19 cellular contexts compared by ENCODE assay signal in genomic region chr3:173009410-173009809, GRCh38.
DNase-seq lines count a peak whose midpoint lies in the region; ATAC-seq and TF ChIP-seq lines count a peak whose summit lies in the region.
"Had no signal": no experiment of that assay in that cellular context is flagged by ENCODE, and none has a peak within 500 bp of the region (broad histone marks: within the 10 kb centered on the region; RNA-seq: fewer than 3 reads in every experiment).

No MANE protein-coding gene starts in this region.

- H3K4me3 ChIP-seq in GM23338, result no peak overlapping the region
- no peak overlapping the region for H3K4me3 ChIP-seq in neuronal stem cell (ENCODE audit: low read length in 2 of 2)
- H3K4me3 ChIP-seq: BLaER1 treated with 17β-estradiol and CSF1 and Interleukin-3, amounts not matched to agents 10 nM and 100 nM; GM23248; Peyer's patch had no signal

- H3K27ac ChIP-seq in GM23338 (ENCODE audit: low read depth), result no peak overlapping the region
- no peak overlapping the region for H3K27ac ChIP-seq in neuronal stem cell (replicated peaks; ENCODE audit: low read length)
- H3K27ac ChIP-seq: 22Rv1; BLaER1 treated with 17β-estradiol and CSF1 and Interleukin-3, amounts not matched to agents 10 nM and 100 nM; GM23248; KMS-11; Peyer's patch had no signal

- no peaks in the 10 kb centered on the region for H3K27me3 ChIP-seq in GM23338 (ENCODE audit: insufficient read depth)
- H3K27me3 ChIP-seq in neuronal stem cell (ENCODE audit: control insufficient read depth in 3 of 3, insufficient read depth in 3 of 3, low read depth in 1 of 3, low read length in 3 of 3), result no peaks in the 10 kb centered on the region
- H3K27me3 ChIP-seq: BLaER1 treated with 17β-estradiol and CSF1 and Interleukin-3, amounts not matched to agents 10 nM and 100 nM; Peyer's patch had no signal

- TF ChIP-seq CTCF in GM23338 (conservative IDR thresholded peaks at IDR 0.05; ENCODE audit: low read depth in 2 of 2), result peak in 1 of 2 experiments; percentile 36; a peak in 2 of 4 replicates
- no peak for TF ChIP-seq CTCF in WTC11 (IDR thresholded peaks at IDR 0.05)

- peak; percentile 33 for DNase-seq in NCI-H2029 treated with DMSO at 0.1 percent for 48 hours (lab: John Stamatoyannopoulos, UW)
- no peak for DNase-seq in NCI-H2029 (lab: John Stamatoyannopoulos, UW)
- DNase-seq in GM23338 (ENCODE audit: low spot score), result no peak
- no peak for DNase-seq in WTC11 (ENCODE audit: low spot score)
- no peak for DNase-seq in neuronal stem cell (ENCODE audit: low spot score)
- DNase-seq in NAMALWA (ENCODE audit: low spot score), result no peak
- DNase-seq in T-helper 9 cell, result no peak
- DNase-seq in inferior parietal cortex (ENCODE audit: extremely low spot score), result no peak
- DNase-seq: DMS79 treated with DMSO at 0.1 percent for 48 hours, GF-D8, GM23248, NCI-H1694 treated with DMSO at 0.1 percent for 48 hours, NCI-H69, SIG-M5, T-helper 2 cell had no signal

- H3K9me2 ChIP-seq in GM23338 (ENCODE audit: insufficient read depth), result no peaks in the 10 kb centered on the region

- no peak overlapping the region for H3K23ac ChIP-seq in neuronal stem cell (ENCODE audit: low read depth, low read length, poor library complexity)

- H2AFZ ChIP-seq in GM23338, result peak overlapping the region; percentile 89; the same call in 1 of the 2 replicates
- no peak overlapping the region for H2AFZ ChIP-seq in neuronal stem cell (ENCODE audit: low read length)
- H2AFZ ChIP-seq: GM23248 had no signal

- no peaks in the 10 kb centered on the region for H3F3A ChIP-seq in GM23338 (replicated peaks; ENCODE audit: low read depth)

- H3K4me1 ChIP-seq in GM23338 (ENCODE audit: insufficient read depth), result no peaks in the 10 kb centered on the region
- H3K4me1 ChIP-seq in neuronal stem cell (ENCODE audit: control insufficient read depth in 2 of 2, insufficient read depth in 1 of 2, low read depth in 1 of 2, low read length in 2 of 2), result no peaks in the 10 kb centered on the region
- H3K4me1 ChIP-seq: BLaER1 treated with 17β-estradiol and CSF1 and Interleukin-3, amounts not matched to agents 10 nM and 100 nM; Peyer's patch had no signal

- H3K4me1 Mint-ChIP-seq in GM23338 (peaks cover 5% of the 10 kb centered on the region), WTC11 (peaks cover 12% of the 10 kb centered on the region)

- CTCF ChIA-PET in WTC11 (lab: Charles Lee), result interaction anchor here (1.0 to 1.1 kb wide), 2 partner anchors 35 to 386 kb away, joined by 3 read pairs; no protein-coding TSS in a partner anchor

- no peak overlapping the region for H3K4me2 ChIP-seq in GM23338
- no peak overlapping the region for H3K4me2 ChIP-seq in neuronal stem cell (ENCODE audit: insufficient read depth, low read length, poor library complexity, severe bottlenecking)
- H3K4me2 ChIP-seq: BLaER1 treated with 17β-estradiol and CSF1 and Interleukin-3, amounts not matched to agents 10 nM and 100 nM; KMS-11 had no signal

- H3K9me3 ChIP-seq in neuronal stem cell (replicated peaks in 1 of 2; ENCODE audit: control insufficient read depth in 2 of 2, insufficient read depth in 1 of 2, low read depth in 1 of 2, low read length in 2 of 2), result peaks cover 0 to 1% of the 10 kb centered on the region in 2 donors
- H3K9me3 ChIP-seq: Peyer's patch had no signal

- no peak overlapping the region for H2AK5ac ChIP-seq in neuronal stem cell (ENCODE audit: low read depth, low read length)

- H3K27me3 Mint-ChIP-seq in GM23338 (ENCODE audit: insufficient read depth, low read depth, poor library complexity) (peaks cover 3% of the 10 kb centered on the region), WTC11 (ENCODE audit: low read depth) (no peaks in the 10 kb centered on the region)

- no peak overlapping the region for H4K91ac ChIP-seq in neuronal stem cell (ENCODE audit: low read depth, low read length, poor library complexity)

- POLR2A ChIA-PET in WTC11 (lab: Charles Lee), result no interaction called here

- H3K4me3 Mint-ChIP-seq in GM23338 (no peak overlapping the region), WTC11 (no peak overlapping the region)

- H2BK15ac ChIP-seq in neuronal stem cell (ENCODE audit: low read length), result no peak overlapping the region

- H2BK5ac ChIP-seq in neuronal stem cell (ENCODE audit: low read length), result no peak overlapping the region

- no peaks in the 10 kb centered on the region for H3K79me1 ChIP-seq in neuronal stem cell (ENCODE audit: low read depth, low read length)

- WGBS in neuronal stem cell (ENCODE audit: extremely low coverage in 2 of 2, insufficient read length in 2 of 2, insufficient replicate concordance in 1 of 2), 2 donors, result no CpG with 5 or more reads among the region's 6 CpGs

- H4K8ac ChIP-seq in neuronal stem cell (ENCODE audit: low read depth, low read length), result no peak overlapping the region

- no peaks in the 10 kb centered on the region for H4K20me1 ChIP-seq in GM23338 (replicated peaks; ENCODE audit: insufficient read depth)
- H4K20me1 ChIP-seq: BLaER1 treated with 17β-estradiol and CSF1 and Interleukin-3, amounts not matched to agents 10 nM and 100 nM had no signal

- ATAC-seq in GM23338 (peak; percentile 39; the same call in 1 of the 3 replicates), WTC11 (peak; percentile 74)

- no peak overlapping the region for H2BK12ac ChIP-seq in neuronal stem cell (ENCODE audit: low read length)

- peak overlapping the region; percentile 64 for H3K18ac ChIP-seq in neuronal stem cell (ENCODE audit: low read length)

- no peak overlapping the region for H3K9ac ChIP-seq in neuronal stem cell (ENCODE audit: low read depth, low read length, poor library complexity)
- H3K9ac ChIP-seq: BLaER1 treated with 17β-estradiol and CSF1 and Interleukin-3, amounts not matched to agents 10 nM and 100 nM; GM23248; KMS-11 had no signal

- peak overlapping the region; percentile 66 for H3K4ac ChIP-seq in neuronal stem cell (ENCODE audit: low read length)

- peaks cover 3% of the 10 kb centered on the region; the same call in 2 of the 3 replicates for H3K9me3 Mint-ChIP-seq in GM23338
- 0 out of 2 replicates have a peak, but pooled peaks cover 4% of the 10 kb centered on the region for H3K9me3 Mint-ChIP-seq in WTC11

- H3K27ac Mint-ChIP-seq in GM23338 (no peak overlapping the region), WTC11 (no peak overlapping the region)

- H3K14ac ChIP-seq in neuronal stem cell (ENCODE audit: low read length), result no peak overlapping the region

- H3K79me2 ChIP-seq in GM23338 (replicated peaks; ENCODE audit: insufficient read depth), result no peaks in the 10 kb centered on the region

- no peak overlapping the region for H2BK120ac ChIP-seq in neuronal stem cell (ENCODE audit: low read depth, low read length)

- H3K36me3 Mint-ChIP-seq in GM23338 (ENCODE audit: low read depth) (peaks cover 4% of the 10 kb centered on the region; the same call in 1 of the 3 replicates), WTC11 (no peaks in the 10 kb centered on the region)

- no peaks in the 10 kb centered on the region for H3K36me3 ChIP-seq in GM23338 (ENCODE audit: insufficient read depth)
- H3K36me3 ChIP-seq in neuronal stem cell (replicated peaks in 1 of 2; ENCODE audit: control insufficient read depth in 2 of 2, insufficient read depth in 2 of 2, low read length in 2 of 2), result no peaks in the 10 kb centered on the region
- H3K36me3 ChIP-seq: BLaER1 treated with 17β-estradiol and CSF1 and Interleukin-3, amounts not matched to agents 10 nM and 100 nM; Peyer's patch had no signal

TF ChIP-seq in GM23338, 12 proteins besides CTCF, POLR2A, EP300 and RAD21 (continues in another document):
- no peak for TF ChIP-seq CREB1 (CRISPR knock-in tag; IDR thresholded peaks at IDR 0.05; ENCODE audit: low read depth)
- no peak for TF ChIP-seq ZNF114 (CRISPR knock-in tag; IDR thresholded peaks at IDR 0.05)

TF ChIP-seq in WTC11, 78 proteins besides CTCF, POLR2A, EP300 and RAD21 (continues in another document):
- no peak for TF ChIP-seq HMGA2 (CRISPR knock-in tag; IDR thresholded peaks at IDR 0.05)
- no peak for TF ChIP-seq ELF4 (CRISPR knock-in tag; IDR thresholded peaks at IDR 0.05; ENCODE audit: low read depth)
- no peak for TF ChIP-seq ERG (CRISPR knock-in tag; IDR thresholded peaks at IDR 0.05)
- TF ChIP-seq KAT7 (CRISPR knock-in tag; IDR thresholded peaks at IDR 0.05; ENCODE audit: borderline replicate concordance), result no peak
- TF ChIP-seq ZNF512 (CRISPR knock-in tag; IDR thresholded peaks at IDR 0.05; ENCODE audit: borderline replicate concordance), result no peak
- no peak for TF ChIP-seq ZNF317 (CRISPR knock-in tag; IDR thresholded peaks at IDR 0.05; ENCODE audit: borderline replicate concordance, low read depth)
- TF ChIP-seq EMX1 (CRISPR knock-in tag; IDR thresholded peaks at IDR 0.05), result no peak
